15 cellular contexts compared by ENCODE assay signal in genomic region chr22:33057363-33057995, GRCh38. TPM values are rescaled to one million over a fixed set of nuclear protein-coding genes. Genes with fewer than 3 reads are reported as not detected.
DNase-seq lines count a peak whose midpoint lies in the region; ATAC-seq and TF ChIP-seq lines count a peak whose summit lies in the region.
"Had no signal": no experiment of that assay in that cellular context is flagged by ENCODE, and none has a peak within 500 bp of the region (broad histone marks: within the 10 kb centered on the region; RNA-seq: fewer than 3 reads in every experiment).

No MANE protein-coding gene starts in this region.

- H3K4me1 ChIP-seq in NT2/D1 (ENCODE audit: insufficient read depth, insufficient read length) = no peaks in the 10 kb centered on the region
- H3K4me1 ChIP-seq in right cardiac atrium (ENCODE audit: control insufficient read depth, insufficient read depth, low read length) = no peaks in the 10 kb centered on the region
- no peaks in the 10 kb centered on the region for H3K4me1 ChIP-seq in prostate gland (replicated peaks)
- peaks cover 7% of the 10 kb centered on the region for H3K4me1 ChIP-seq in body of pancreas

- H3K27ac ChIP-seq in right cardiac atrium (ENCODE audit: low read length) (no peak overlapping the region), prostate gland (no peak overlapping the region), body of pancreas (no peak overlapping the region)
- H3K27ac ChIP-seq: left lung had no signal

- H3K27me3 ChIP-seq in H7 (ENCODE audit: control insufficient read depth, insufficient read depth, low read length) (peaks cover 22% of the 10 kb centered on the region), NT2/D1 (ENCODE audit: insufficient read depth, insufficient read length) (no peaks in the 10 kb centered on the region), right cardiac atrium (ENCODE audit: control insufficient read depth, insufficient read depth) (no peaks in the 10 kb centered on the region), prostate gland (replicated peaks; ENCODE audit: insufficient read depth) (peaks cover 4% of the 10 kb centered on the region), body of pancreas (peaks cover 0 to 20% of the 10 kb centered on the region in 2 donors)

- TF ChIP-seq CTCF in prostate gland (IDR thresholded peaks at IDR 0.05) (no peak), body of pancreas (IDR thresholded peaks at IDR 0.05) (no peak)

- H3K9me3 ChIP-seq in NT2/D1 (ENCODE audit: insufficient read depth, low read length) (0 out of 2 replicates have a peak, but pooled peaks cover 7% of the 10 kb centered on the region), right cardiac atrium (ENCODE audit: control insufficient read depth, low read length) (no peaks in the 10 kb centered on the region), prostate gland (no peaks in the 10 kb centered on the region), body of pancreas (no peaks in the 10 kb centered on the region)
- H3K9me3 ChIP-seq: left lung had no signal

- H3K9ac ChIP-seq in NT2/D1 (ENCODE audit: insufficient read length, low read depth) = peak overlapping the region; percentile 90

- H3K36me3 ChIP-seq in H7 (replicated peaks; ENCODE audit: control insufficient read depth, insufficient read depth, low read length) = no peaks in the 10 kb centered on the region
- H3K36me3 ChIP-seq in NT2/D1 (ENCODE audit: insufficient read depth, insufficient read length, low read length) = no peaks in the 10 kb centered on the region
- H3K36me3 ChIP-seq in prostate gland = no peaks in the 10 kb centered on the region
- no peaks in the 10 kb centered on the region for H3K36me3 ChIP-seq in body of pancreas (replicated peaks in 1 of 2; ENCODE audit: insufficient read depth in 1 of 2, low read depth in 2 of 2)
- H3K36me3 ChIP-seq: left lung had no signal

- intact Hi-C loops in right cardiac atrium (cut with DNase I) = no loop called here
- intact Hi-C loops in prostate gland (cut with DNase I) = no loop called here
- intact Hi-C loops in body of pancreas (cut with DNase I) = no loop called here

- TF ChIP-seq POLR2A in prostate gland (IDR thresholded peaks at IDR 0.05) = no peak
- TF ChIP-seq POLR2A in body of pancreas (IDR thresholded peaks at IDR 0.05) = no peak

- 13% methylated on average over 16 of the region's 16 CpGs for WGBS in right cardiac atrium
- WGBS in prostate gland = 17% methylated on average over 15 of the region's 16 CpGs
- WGBS in body of pancreas, 2 donors = 12 to 18% methylated on average over 12 to 16 of the region's 16 CpGs

- ATAC-seq in right cardiac atrium (no peak), body of pancreas (no peak)
- ATAC-seq: Panc1; stimulated activated effector memory CD8-positive, alpha-beta T cell treated with anti-CD3 and anti-CD28 coated beads, Interleukin-12 subunit alpha, Interleukin-12 subunit beta, amount 100 ng/mL, for 72 hours had no signal

- no peak for DNase-seq in H7
- DNase-seq in NT2/D1 (ENCODE audit: low read depth, low spot score) = no peak
- DNase-seq in right cardiac atrium = no peak
- DNase-seq in prostate gland (ENCODE audit: low spot score) = no peak
- no peak for DNase-seq in body of pancreas
- DNase-seq in HuH-7.5 (ENCODE audit: low spot score) = no peak
- DNase-seq in DMS79 treated with DMSO at 0.1 percent for 48 hours (lab: John Stamatoyannopoulos, UW) = no peak
- DNase-seq: activated naive CD4-positive, alpha-beta T cell treated with anti-CD3 and anti-CD28 coated beads, Interleukin-2, amount 10 ng/mL, durations not matched to agents 7 days and 5 days; GOT3; IMR-90 had no signal

- H3K4me3 ChIP-seq in H7 (ENCODE audit: insufficient read depth, low read depth, low read length) = peak overlapping the region; percentile 79
- peak overlapping the region; percentile 79 for H3K4me3 ChIP-seq in NT2/D1 (ENCODE audit: insufficient read length, low read depth)
- peak overlapping the region; percentile 23 for H3K4me3 ChIP-seq in right cardiac atrium (ENCODE audit: low read length)
- H3K4me3 ChIP-seq in prostate gland = peak overlapping the region; percentile 19 to 24
- H3K4me3 ChIP-seq in body of pancreas = no peak overlapping the region
- H3K4me3 ChIP-seq: left lung had no signal

RNA-seq across cellular contexts. Expression of gene SYN3, which starts 0.7 kb away (rescaled TPM):
- total RNA-seq in H7 (2014; rRNA removed; shearing (Covaris generic)) = 7.3 and 10.5 TPM in 2 replicates
- total RNA-seq in right cardiac atrium = 1 to 10 TPM in 1 of 4 donors, under 1 TPM in 3; 0.56 to 1.1 (median 0.59) TPM
- 0.43 TPM for polyA plus RNA-seq in right cardiac atrium
- 10 to 100 TPM in 1 of 2 donors, not detected in 1; 10.3 TPM for total RNA-seq in prostate gland
- not detected for total RNA-seq in body of pancreas
- total RNA-seq: activated CD8-positive, alpha-beta memory T cell treated with anti-CD3 and anti-CD28 coated beads for 36 hours; IMR-90; T-helper 2 cell treated with Interferon-gamma antibody and Interleukin-4, amounts not matched to agents 100 ng/mL and 5 ng/mL, for 36 hours had no signal
- polyA plus RNA-seq: IMR-90 had no signal

Comparison
In these comparisons a context has a peak if more than half of its experiments do, and no peak if none do; other contexts are left out.
1. H3K4me3 ChIP-seq: peak in H7 (single experiment), NT2/D1 (single experiment), right cardiac atrium (single experiment) and prostate gland (2 of 2); none in body of pancreas (0 of 2).